ENCODE assay signal across 1 cellular context in the genomic region with DNA sequence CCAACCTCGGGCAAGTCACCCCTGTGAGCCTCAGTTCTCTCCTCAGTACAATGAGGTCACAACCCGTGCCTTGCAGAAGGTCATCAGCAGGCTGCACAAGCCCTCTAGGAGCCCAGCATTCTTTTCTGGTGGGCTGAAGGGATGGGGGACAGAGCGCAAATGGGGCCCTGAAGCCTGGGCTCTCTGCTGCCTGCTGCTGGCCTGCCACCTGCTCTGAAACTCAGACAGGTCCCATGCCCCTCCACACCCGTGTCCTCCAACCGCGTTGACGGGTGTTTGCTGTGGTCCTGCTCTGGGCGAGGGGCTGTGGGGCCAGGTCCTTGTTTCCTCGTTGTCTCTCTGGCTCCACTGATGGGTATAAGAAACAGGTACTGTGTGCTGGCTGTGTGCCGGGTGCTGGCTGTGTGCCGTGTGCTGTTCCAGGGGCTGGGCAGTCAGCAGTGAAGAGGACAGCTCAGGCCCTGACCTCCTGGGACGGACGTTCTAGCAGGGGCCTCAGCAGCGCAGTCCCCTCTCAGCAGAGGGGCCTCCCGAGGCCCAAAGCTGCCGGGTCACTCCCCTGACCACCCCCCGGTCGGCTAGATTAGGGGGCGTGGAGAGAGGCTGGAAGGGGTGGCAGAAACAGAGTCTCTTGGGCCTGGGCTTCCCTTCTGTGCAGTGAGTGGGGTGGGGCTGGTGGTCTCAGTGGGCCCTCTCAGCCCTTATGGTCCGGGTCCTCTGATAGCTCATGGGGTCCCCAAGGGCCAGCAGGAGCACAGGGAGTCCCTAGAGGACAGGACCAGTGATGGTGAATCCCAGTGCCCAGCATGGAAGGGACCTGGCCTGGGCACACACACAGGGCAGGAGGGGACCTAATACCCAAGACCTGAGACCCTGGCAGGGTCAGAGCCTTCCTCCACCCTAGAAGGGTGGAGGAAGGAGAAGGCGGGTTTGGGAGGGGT.
TF ChIP-seq lines count a peak whose summit lies in the region.

No MANE protein-coding gene starts in this region.

TF ChIP-seq in A549, 52 proteins besides CTCF, POLR2A, EP300 and RAD21:
- TF ChIP-seq ZC3H11A (IDR thresholded peaks at IDR 0.05) (no peak), FOSB (CRISPR knock-in tag; IDR thresholded peaks at IDR 0.05) (no peak), POLR2AphosphoS2 (conservative IDR thresholded peaks at IDR 0.05; ENCODE audit: low read length) (no peak), RCOR1 (IDR thresholded peaks at IDR 0.05; ENCODE audit: low read depth, low read length) (no peak), PHF8 (IDR thresholded peaks at IDR 0.05; ENCODE audit: borderline replicate concordance, low read depth) (no peak), HDAC2 (IDR thresholded peaks at IDR 0.05) (no peak), MAFK (IDR thresholded peaks at IDR 0.05; ENCODE audit: partially characterized antibody) (no peak), ZSCAN20 (CRISPR knock-in tag; IDR thresholded peaks at IDR 0.05) (no peak), NR3C1 (IDR thresholded peaks at IDR 0.05) (no peak), NPAS2 (CRISPR knock-in tag; IDR thresholded peaks at IDR 0.05; ENCODE audit: borderline replicate concordance) (no peak), EHMT2 (IDR thresholded peaks at IDR 0.05; ENCODE audit: low read depth) (no peak), JUNB (IDR thresholded peaks at IDR 0.05) (no peak)
- TF ChIP-seq, protein P1, sequence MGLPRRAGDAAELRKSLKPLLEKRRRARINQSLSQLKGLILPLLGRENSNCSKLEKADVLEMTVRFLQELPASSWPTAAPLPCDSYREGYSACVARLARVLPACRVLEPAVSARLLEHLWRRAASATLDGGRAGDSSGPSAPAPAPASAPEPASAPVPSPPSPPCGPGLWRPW (IDR thresholded peaks at IDR 0.05), result no peak
- TF ChIP-seq, protein P2, sequence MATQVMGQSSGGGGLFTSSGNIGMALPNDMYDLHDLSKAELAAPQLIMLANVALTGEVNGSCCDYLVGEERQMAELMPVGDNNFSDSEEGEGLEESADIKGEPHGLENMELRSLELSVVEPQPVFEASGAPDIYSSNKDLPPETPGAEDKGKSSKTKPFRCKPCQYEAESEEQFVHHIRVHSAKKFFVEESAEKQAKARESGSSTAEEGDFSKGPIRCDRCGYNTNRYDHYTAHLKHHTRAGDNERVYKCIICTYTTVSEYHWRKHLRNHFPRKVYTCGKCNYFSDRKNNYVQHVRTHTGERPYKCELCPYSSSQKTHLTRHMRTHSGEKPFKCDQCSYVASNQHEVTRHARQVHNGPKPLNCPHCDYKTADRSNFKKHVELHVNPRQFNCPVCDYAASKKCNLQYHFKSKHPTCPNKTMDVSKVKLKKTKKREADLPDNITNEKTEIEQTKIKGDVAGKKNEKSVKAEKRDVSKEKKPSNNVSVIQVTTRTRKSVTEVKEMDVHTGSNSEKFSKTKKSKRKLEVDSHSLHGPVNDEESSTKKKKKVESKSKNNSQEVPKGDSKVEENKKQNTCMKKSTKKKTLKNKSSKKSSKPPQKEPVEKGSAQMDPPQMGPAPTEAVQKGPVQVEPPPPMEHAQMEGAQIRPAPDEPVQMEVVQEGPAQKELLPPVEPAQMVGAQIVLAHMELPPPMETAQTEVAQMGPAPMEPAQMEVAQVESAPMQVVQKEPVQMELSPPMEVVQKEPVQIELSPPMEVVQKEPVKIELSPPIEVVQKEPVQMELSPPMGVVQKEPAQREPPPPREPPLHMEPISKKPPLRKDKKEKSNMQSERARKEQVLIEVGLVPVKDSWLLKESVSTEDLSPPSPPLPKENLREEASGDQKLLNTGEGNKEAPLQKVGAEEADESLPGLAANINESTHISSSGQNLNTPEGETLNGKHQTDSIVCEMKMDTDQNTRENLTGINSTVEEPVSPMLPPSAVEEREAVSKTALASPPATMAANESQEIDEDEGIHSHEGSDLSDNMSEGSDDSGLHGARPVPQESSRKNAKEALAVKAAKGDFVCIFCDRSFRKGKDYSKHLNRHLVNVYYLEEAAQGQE (IDR thresholded peaks at IDR 0.05), result no peak
